ENCODE assay signal across 19 cellular contexts in genomic region chr18:75618146-75618545, GRCh38.
"Had no signal": no experiment of that assay in that cellular context is flagged by ENCODE, and none has a peak within 500 bp of the region (broad histone marks: within the 10 kb centered on the region; RNA-seq: fewer than 3 reads in every experiment).

No MANE protein-coding gene starts in this region.

- H3K4me1 ChIP-seq: SJCRH30 had no signal

- H3K4me3 ChIP-seq: K562, SJCRH30 had no signal

- H3K27ac ChIP-seq: KMS-11, SJCRH30 had no signal

- DNase-seq: Kasumi-1, MM.1S, NCI-H1092 treated with DMSO at 0.1 percent for 48 hours, NCI-H1436, NCI-H187, NCI-H2029, NCI-H2081 treated with DMSO at 0.1 percent for 48 hours, NCI-H2171, NCI-H226, NCI-H446, NCI-H510A, NCI-H524 treated with DMSO at 0.1 percent for 48 hours, NCI-H69, NCI-H774, SHP77 treated with DMSO at 0.1 percent for 48 hours, SJCRH30 had no signal

- H3K36me3 ChIP-seq: SJCRH30 had no signal

- H3K9ac ChIP-seq: KMS-11 had no signal

- H3K4me2 ChIP-seq: KMS-11 had no signal

- H3K27me3 ChIP-seq: SJCRH30 had no signal

- H3K9me3 ChIP-seq: SJCRH30 had no signal

- FAIRE-seq: HTR-8/SVneo, K562 had no signal
